1 cellular context compared by ENCODE assay signal in genomic region chr2:26080356-26080755, GRCh38.
A peak's percentile ranks its signal among the peaks of the same experiment; 100 is the strongest.
TF ChIP-seq lines count a peak whose summit lies in the region.

No MANE protein-coding gene starts in this region.

TF ChIP-seq in HepG2, 621 proteins besides CTCF, POLR2A, EP300 and RAD21 (continued from another document and continues in another):
- TF ChIP-seq HMGXB4 (CRISPR knock-in tag; IDR thresholded peaks at IDR 0.05; ENCODE audit: borderline replicate concordance in 1 of 2, low read depth in 1 of 2): no peak
- TF ChIP-seq ZNF354B (CRISPR knock-in tag; IDR thresholded peaks at IDR 0.05): no peak
- peak; percentile 85 for TF ChIP-seq FOXP4 (CRISPR knock-in tag; IDR thresholded peaks at IDR 0.05)
- TF ChIP-seq HMGXB3 (CRISPR knock-in tag; IDR thresholded peaks at IDR 0.05; ENCODE audit: borderline replicate concordance): 0 out of 2 replicates have a peak, but pooled peaks have one; percentile 45
- TF ChIP-seq MXI1 (IDR thresholded peaks at IDR 0.05; ENCODE audit: borderline replicate concordance, low read depth, low read length): 0 out of 3 replicates have a peak, but pooled peaks have one; percentile 5
- TF ChIP-seq ERF (CRISPR knock-in tag; IDR thresholded peaks at IDR 0.05): 0 out of 2 replicates have a peak, but pooled peaks have one; percentile 21
- peak; percentile 93 for TF ChIP-seq CEBPB (IDR thresholded peaks at IDR 0.05; ENCODE audit: borderline replicate concordance, low read depth, low read length)
- TF ChIP-seq NFE2L2 (IDR thresholded peaks at IDR 0.05; ENCODE audit: low read length): 0 out of 2 replicates have a peak, but pooled peaks have one; percentile 22
- TF ChIP-seq PATZ1 (CRISPR knock-in tag; IDR thresholded peaks at IDR 0.05): 0 out of 2 replicates have a peak, but pooled peaks have one; percentile 33
- no peak for TF ChIP-seq REST (IDR thresholded peaks at IDR 0.05; ENCODE audit: borderline replicate concordance in 1 of 2, low read depth in 1 of 2, low read length in 2 of 2)
- 0 out of 2 replicates have a peak, but pooled peaks have one; percentile 43 for TF ChIP-seq EHMT2 (IDR thresholded peaks at IDR 0.05; ENCODE audit: borderline replicate concordance, low read depth, low read length)
- peak; percentile 97 for TF ChIP-seq ZNF281 (CRISPR knock-in tag; IDR thresholded peaks at IDR 0.05; ENCODE audit: borderline replicate concordance)
- TF ChIP-seq SKI (IDR thresholded peaks at IDR 0.05; ENCODE audit: partially characterized antibody): peak; percentile 17
- TF ChIP-seq ZNF720 (CRISPR knock-in tag; IDR thresholded peaks at IDR 0.05): no peak
- TF ChIP-seq HNF4G (IDR thresholded peaks at IDR 0.05; ENCODE audit: borderline replicate concordance, low read depth, low read length): peak; percentile 36; the same call in 1 of the 2 replicates
- TF ChIP-seq HNF4G (CRISPR knock-in tag; IDR thresholded peaks at IDR 0.05; ENCODE audit: borderline replicate concordance, low read depth): no peak; the same call in 1 of the 2 replicates
- TF ChIP-seq THRA (CRISPR knock-in tag; IDR thresholded peaks at IDR 0.05; ENCODE audit: borderline replicate concordance): no peak; the same call in 1 of the 2 replicates
- TF ChIP-seq ZNF331 (CRISPR knock-in tag; IDR thresholded peaks at IDR 0.05): peak; percentile 36; the same call in 1 of the 2 replicates
- TF ChIP-seq POGZ (CRISPR knock-in tag; IDR thresholded peaks at IDR 0.05): peak; percentile 77
- TF ChIP-seq ZNF430 (CRISPR knock-in tag; IDR thresholded peaks at IDR 0.05): 0 out of 2 replicates have a peak, but pooled peaks have one; percentile 32
- TF ChIP-seq MED8 (CRISPR knock-in tag; IDR thresholded peaks at IDR 0.05; ENCODE audit: insufficient replicate concordance): no peak
- peak; percentile 86; the same call in 1 of the 2 replicates for TF ChIP-seq DNMT3B (CRISPR knock-in tag; conservative IDR thresholded peaks at IDR 0.05)
- peak; percentile 69 for TF ChIP-seq ZEB1 (IDR thresholded peaks at IDR 0.05; ENCODE audit: insufficient replicate concordance, low read depth)
- no peak for TF ChIP-seq MTA3 (CRISPR knock-in tag; IDR thresholded peaks at IDR 0.05)
- TF ChIP-seq ZNF44 (CRISPR knock-in tag; IDR thresholded peaks at IDR 0.05): 0 out of 2 replicates have a peak, but pooled peaks have one; percentile 23
- peak; percentile 46; the same call in 1 of the 2 replicates for TF ChIP-seq NFIC (IDR thresholded peaks at IDR 0.05; ENCODE audit: low read length)
- peak; percentile 73; the same call in 1 of the 2 replicates for TF ChIP-seq RXRA (CRISPR knock-in tag; IDR thresholded peaks at IDR 0.05)
- TF ChIP-seq ZNF33A (CRISPR knock-in tag; IDR thresholded peaks at IDR 0.05; ENCODE audit: borderline replicate concordance): peak; percentile 95; the same call in 1 of the 2 replicates
- TF ChIP-seq KDM6A (CRISPR knock-in tag; IDR thresholded peaks at IDR 0.05; ENCODE audit: low read depth): peak; percentile 57; the same call in 1 of the 2 replicates
- peak; percentile 89 for TF ChIP-seq RBM22 (optimal IDR thresholded peaks at IDR 0.05; ENCODE audit: low read length)
- peak; percentile 70 for TF ChIP-seq HHEX (CRISPR knock-in tag; IDR thresholded peaks at IDR 0.05)
- TF ChIP-seq HMG20B (CRISPR knock-in tag; conservative IDR thresholded peaks at IDR 0.05): peak; percentile 67; the same call in 1 of the 2 replicates
- TF ChIP-seq MYC (CRISPR knock-in tag; IDR thresholded peaks at IDR 0.05; ENCODE audit: borderline replicate concordance): no peak
- TF ChIP-seq KDM4B (CRISPR knock-in tag; IDR thresholded peaks at IDR 0.05): no peak
- TF ChIP-seq YEATS4 (CRISPR knock-in tag; IDR thresholded peaks at IDR 0.05; ENCODE audit: borderline replicate concordance): no peak
- 0 out of 2 replicates have a peak, but pooled peaks have one; percentile 5 for TF ChIP-seq ZMYM2 (CRISPR knock-in tag; IDR thresholded peaks at IDR 0.05)
- no peak for TF ChIP-seq ZNF781 (CRISPR knock-in tag; IDR thresholded peaks at IDR 0.05; ENCODE audit: borderline replicate concordance, not compliant biosample characterization)
- no peak for TF ChIP-seq ZNF768 (CRISPR knock-in tag; IDR thresholded peaks at IDR 0.05)
- no peak for TF ChIP-seq NFKB2 (CRISPR knock-in tag; IDR thresholded peaks at IDR 0.05; ENCODE audit: borderline replicate concordance)
- peak; percentile 40; the same call in 1 of the 2 replicates for TF ChIP-seq ISL2 (CRISPR knock-in tag; IDR thresholded peaks at IDR 0.05)
